Comparison of ENCODE assay signal across 8 cellular contexts in genomic region chr6:26330835-26331808, GRCh38. TPM values are rescaled to one million over a fixed set of nuclear protein-coding genes. Genes with fewer than 3 reads are reported as not detected.
DNase-seq lines count a peak whose midpoint lies in the region; ATAC-seq and TF ChIP-seq lines count a peak whose summit lies in the region.

No MANE protein-coding gene starts in this region.

- no peaks in the 10 kb centered on the region for H3K27me3 Mint-ChIP-seq in MCF 10A (ENCODE audit: insufficient read depth, unreplicated experiment)

- TF ChIP-seq POLR2A in breast epithelium (IDR thresholded peaks at IDR 0.05), result no peak

- intact Hi-C loops in MCF 10A (cut with micrococcal nuclease), result loop anchor here (2.0 kb wide), 2 partner anchors 114 to 224 kb away; a partner anchor contains a TSS
- intact Hi-C loops in breast epithelium (cut with DNase I; ENCODE audit: low total_unique reads), result no loop called here

- no peak overlapping the region for H3K27ac ChIP-seq in breast epithelium

- CTCF ChIA-PET in MCF 10A (lab: Yijun Ruan, JAX), result interaction anchor here (1.0 to 1.2 kb wide), 2 partner anchors 10 to 17 kb away, joined by 4 to 7 read pairs; no protein-coding TSS in a partner anchor

- peaks cover 34% of the 10 kb centered on the region for H3K36me3 Mint-ChIP-seq in MCF 10A (ENCODE audit: insufficient read depth, unreplicated experiment)

- TF ChIP-seq CTCF in MCF 10A (IDR thresholded peaks at IDR 0.05; ENCODE audit: unreplicated experiment), result no peak
- TF ChIP-seq CTCF in breast epithelium (IDR thresholded peaks at IDR 0.05), result no peak

- ATAC-seq in stimulated activated naive CD8-positive, alpha-beta T cell treated with anti-CD3 and anti-CD28 coated beads, Interleukin-15, Interleukin-2, amounts not matched to agents 100 U/mL and 50 U/mL, for 24 hours, result peak; percentile 44
- ATAC-seq in GM19463 (IDR thresholded peaks at IDR 0.05; ENCODE audit: unreplicated experiment), result no peak
- ATAC-seq in GM21619 (IDR thresholded peaks at IDR 0.05; ENCODE audit: unreplicated experiment), result no peak

- H3K9me3 ChIP-seq in breast epithelium, result no peaks in the 10 kb centered on the region

- H3K36me3 ChIP-seq in breast epithelium, result no peaks in the 10 kb centered on the region

- no peaks in the 10 kb centered on the region for H3K4me1 ChIP-seq in breast epithelium

- no TSS peak for BruUV-seq in MCF 10A (replicated peaks; lab: Mats Ljungman, UMichigan)

- peak overlapping the region; percentile 63 for H3K27ac Mint-ChIP-seq in MCF 10A (ENCODE audit: low read depth, unreplicated experiment)

- no peaks in the 10 kb centered on the region for H3K9me3 Mint-ChIP-seq in MCF 10A (ENCODE audit: unreplicated experiment)

- peaks cover 0 to 78% of the 10 kb centered on the region in 2 donors for H3K27me3 ChIP-seq in breast epithelium

- POLR2A ChIA-PET in MCF 10A (lab: Yijun Ruan, JAX), result interaction anchor here (0.6 to 8.4 kb wide), 28 partner anchors 9 to 1775 kb away, joined by 3 to 89 read pairs (median 4); partner anchors contain the start of gene HMGN4

- peak overlapping the region; percentile 75 for H3K4me3 Mint-ChIP-seq in MCF 10A (ENCODE audit: unreplicated experiment)

- peaks cover 18% of the 10 kb centered on the region for H3K4me1 Mint-ChIP-seq in MCF 10A (ENCODE audit: insufficient read depth, unreplicated experiment)

- H3K4me3 ChIP-seq in breast epithelium, result peak overlapping the region in 1 of 3 donors; percentile 12

- peak; percentile 70 for DNase-seq in MCF 10A (ENCODE audit: unreplicated experiment)
- no peak for DNase-seq in breast epithelium (ENCODE audit: low spot score in 2 of 2)
- DNase-seq in NCI-H524 (lab: John Stamatoyannopoulos, UW), result peak; percentile 47 to 83
- peak; percentile 79 for DNase-seq in activated CD8-positive, alpha-beta memory T cell treated with anti-CD3 and anti-CD28 coated beads, Interleukin-2, amount 50 U/mL, for 48 hours
- DNase-seq in foreskin melanocyte, result peak; percentile 21
- peak; percentile 61 for DNase-seq in stimulated activated naive CD8-positive, alpha-beta T cell treated with anti-CD3 and anti-CD28 coated beads, Interleukin-15, Interleukin-2, amounts not matched to agents 100 U/mL and 50 U/mL, for 24 hours

RNA-seq across cellular contexts. Expression of gene BTN3A2, which starts 33.9 kb away (rescaled TPM):
- 9.9 and 16.4 TPM in 2 replicates for total RNA-seq in MCF 10A (2022)
- 10 to 100 TPM; 13.6 to 20.3 (median 13.8) TPM for total RNA-seq in breast epithelium

RNA-seq across cellular contexts. Expression of gene BTN2A2, which starts 51.8 kb away (rescaled TPM):
- 6.7 and 8.7 TPM in 2 replicates for total RNA-seq in MCF 10A (2022)
- total RNA-seq in breast epithelium, result 10 to 100 TPM in 2 of 3 donors, 1 to 10 TPM in 1; 4.8 to 18.7 (median 11.5) TPM

Comparison
In these comparisons a context has a peak if more than half of its experiments do, and no peak if none do; other contexts are left out.
1. DNase-seq: peak in MCF 10A (single experiment), NCI-H524 (2 of 2), activated CD8-positive, alpha-beta memory T cell treated with anti-CD3 and anti-CD28 coated beads, Interleukin-2, amount 50 U/mL, for 48 hours (single experiment), foreskin melanocyte (single experiment) and stimulated activated naive CD8-positive, alpha-beta T cell treated with anti-CD3 and anti-CD28 coated beads, Interleukin-15, Interleukin-2, amounts not matched to agents 100 U/mL and 50 U/mL, for 24 hours (single experiment); none in breast epithelium (0 of 2).